In the genomic region with DNA sequence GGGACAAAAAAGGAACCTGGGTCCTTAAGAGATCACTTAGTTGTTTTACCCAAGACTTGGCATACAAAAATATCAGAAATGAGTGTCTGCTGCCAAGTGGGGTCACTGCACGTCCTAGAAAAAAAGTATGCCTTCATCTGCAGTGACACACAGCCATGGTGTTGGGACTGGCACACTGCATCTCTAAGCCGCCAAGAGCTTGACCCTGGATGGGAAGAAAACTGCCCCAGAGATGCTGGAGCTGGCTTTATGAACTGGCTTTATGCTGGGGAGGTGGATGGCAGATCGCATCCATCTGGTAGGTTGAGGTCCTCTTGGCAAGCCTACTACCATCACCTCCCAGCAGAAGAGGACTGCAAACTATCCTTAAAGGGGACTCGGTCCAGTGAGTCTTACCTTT, we compare ENCODE assay signal across 11 cellular contexts. TPM values are rescaled to one million over a fixed set of nuclear protein-coding genes. Genes with fewer than 3 reads are reported as not detected.
DNase-seq lines count a peak whose midpoint lies in the region; ATAC-seq, FAIRE-seq and TF ChIP-seq lines count a peak whose summit lies in the region.
"Had no signal": no experiment of that assay in that cellular context is flagged by ENCODE, and none has a peak within 500 bp of the region (broad histone marks: within the 10 kb centered on the region; RNA-seq: fewer than 3 reads in every experiment).

No MANE protein-coding gene starts in this region.

- no peak for TF ChIP-seq CTCF in astrocyte (IDR thresholded peaks at IDR 0.05; ENCODE audit: insufficient read depth, low read depth, low read length)
- TF ChIP-seq CTCF in upper lobe of left lung (IDR thresholded peaks at IDR 0.05): peak in 1 of 6 experiments; percentile 6

- H3K4me1 Mint-ChIP-seq in activated T-cell treated with anti-CD3 and anti-CD28 coated beads, Interleukin-2, amount 50 U/mL, for 72 hours (ENCODE audit: low read depth): peaks cover 85% of the 10 kb centered on the region
- H3K4me1 Mint-ChIP-seq in astrocyte (ENCODE audit: low read depth, unreplicated experiment): peaks cover 62% of the 10 kb centered on the region

- no peak for FAIRE-seq in astrocyte (lab: Jason Lieb, UNC)
- FAIRE-seq: TTC549 had no signal

- H3K36me3 ChIP-seq in astrocyte (ENCODE audit: insufficient read depth, low read length) (no peaks in the 10 kb centered on the region), mucosa of rectum (ENCODE audit: control insufficient read depth in 2 of 2, insufficient read depth in 2 of 2, low read length in 2 of 2) (peaks cover 0 to 5% of the 10 kb centered on the region in 2 donors), upper lobe of left lung (no peaks in the 10 kb centered on the region)

- H3K4me3 ChIP-seq in astrocyte (ENCODE audit: insufficient read depth, low read depth, low read length) (no peak overlapping the region), mucosa of rectum (ENCODE audit: low read length in 2 of 2) (no peak overlapping the region), upper lobe of left lung (no peak overlapping the region)

- H3K79me2 ChIP-seq in astrocyte (ENCODE audit: insufficient read depth, low read length): peaks cover 4% of the 10 kb centered on the region

- peaks cover 0 to 2% of the 10 kb centered on the region in 2 donors for H3K36me3 Mint-ChIP-seq in activated T-cell treated with anti-CD3 and anti-CD28 coated beads, Interleukin-2, amount 50 U/mL, for 72 hours (ENCODE audit: insufficient read depth in 2 of 2)
- H3K36me3 Mint-ChIP-seq in astrocyte (ENCODE audit: low read depth, unreplicated experiment): peaks cover 4% of the 10 kb centered on the region
- H3K36me3 Mint-ChIP-seq: brain had no signal

- no peak overlapping the region for H2AFZ ChIP-seq in astrocyte (ENCODE audit: low read depth, low read length)

- DNase-seq in activated T-cell treated with anti-CD3 and anti-CD28 coated beads, Interleukin-2, amount 50 U/mL, for 72 hours: no peak
- no peak for DNase-seq in activated T-cell treated with anti-CD3 and anti-CD28 coated beads, Interleukin-2, amount 50 U/mL, for 1 hour
- DNase-seq in astrocyte (ENCODE audit: low read depth) (no peak), upper lobe of left lung (no peak), superior temporal gyrus (ENCODE audit: extremely low spot score) (no peak)
- DNase-seq: NCI-H510A treated with DMSO at 0.1 percent for 48 hours had no signal

- H3K4me2 ChIP-seq in astrocyte (ENCODE audit: low read length): peak overlapping the region; percentile 72

- no peaks in the 10 kb centered on the region for H3K9me3 Mint-ChIP-seq in activated T-cell treated with anti-CD3 and anti-CD28 coated beads, Interleukin-2, amount 50 U/mL, for 72 hours
- peaks cover 2% of the 10 kb centered on the region for H3K9me3 Mint-ChIP-seq in astrocyte (ENCODE audit: unreplicated experiment)
- H3K9me3 Mint-ChIP-seq: brain had no signal

- WGBS in upper lobe of left lung, 2 donors: 47 to 79% methylated on average over 2 to 4 of the region's 4 CpGs

- H3K4me1 ChIP-seq in astrocyte (ENCODE audit: insufficient read depth, low read length) (peaks cover 30% of the 10 kb centered on the region), mucosa of rectum (ENCODE audit: control insufficient read depth in 2 of 2, insufficient read depth in 2 of 2, low read length in 2 of 2) (peaks cover 44 to 51% of the 10 kb centered on the region in 2 donors), upper lobe of left lung (peaks cover 57 to 69% (median 63%) of the 10 kb centered on the region in 4 donors)

- no peaks in the 10 kb centered on the region for H3K27me3 Mint-ChIP-seq in activated T-cell treated with anti-CD3 and anti-CD28 coated beads, Interleukin-2, amount 50 U/mL, for 72 hours (ENCODE audit: low read depth)
- H3K27me3 Mint-ChIP-seq in astrocyte (ENCODE audit: low read depth, unreplicated experiment): no peaks in the 10 kb centered on the region

- H3K27me3 ChIP-seq in astrocyte (ENCODE audit: insufficient read depth, low read length) (no peaks in the 10 kb centered on the region), mucosa of rectum (ENCODE audit: control insufficient read depth in 2 of 2, insufficient read depth in 2 of 2, low read length in 2 of 2) (no peaks in the 10 kb centered on the region), upper lobe of left lung (no peaks in the 10 kb centered on the region)

- no peaks in the 10 kb centered on the region for H3K9me3 ChIP-seq in astrocyte (ENCODE audit: insufficient read depth, low read depth, low read length)
- H3K9me3 ChIP-seq in mucosa of rectum (ENCODE audit: control insufficient read depth in 2 of 2, low read length in 2 of 2): no peaks in the 10 kb centered on the region
- no peaks in the 10 kb centered on the region for H3K9me3 ChIP-seq in upper lobe of left lung

- H3K9ac ChIP-seq in astrocyte (ENCODE audit: low read length) (peak overlapping the region; percentile 50), mucosa of rectum (ENCODE audit: low read depth in 1 of 2, low read length in 2 of 2) (peak overlapping the region in 1 of 2 donors; percentile 61)

- ATAC-seq in activated T-cell treated with anti-CD3 and anti-CD28 coated beads, Interleukin-2, amount 50 U/mL, for 72 hours (replicated peaks in 1 of 2): peak in 1 of 2 donors; percentile 15
- ATAC-seq in upper lobe of left lung (ENCODE audit: low FRiP score in 2 of 2) (no peak), GM21447 (IDR thresholded peaks at IDR 0.05; ENCODE audit: unreplicated experiment) (no peak), HG02623 (IDR thresholded peaks at IDR 0.05; ENCODE audit: unreplicated experiment) (no peak)

- peak overlapping the region; percentile 59 for H3K27ac ChIP-seq in astrocyte (ENCODE audit: low read depth, low read length)
- peak overlapping the region; percentile 33 to 64 for H3K27ac ChIP-seq in mucosa of rectum (ENCODE audit: low read depth in 2 of 2, low read length in 2 of 2)
- H3K27ac ChIP-seq in upper lobe of left lung: peak overlapping the region; percentile 47 to 87 (median 78)

- H3K27ac Mint-ChIP-seq in activated T-cell treated with anti-CD3 and anti-CD28 coated beads, Interleukin-2, amount 50 U/mL, for 72 hours: peak overlapping the region; percentile 85
- H3K27ac Mint-ChIP-seq in astrocyte (ENCODE audit: unreplicated experiment): peak overlapping the region; percentile 79

- H4K20me1 ChIP-seq in astrocyte (ENCODE audit: insufficient read depth, low read length): no peaks in the 10 kb centered on the region

- H3K4me3 Mint-ChIP-seq in activated T-cell treated with anti-CD3 and anti-CD28 coated beads, Interleukin-2, amount 50 U/mL, for 72 hours: peak overlapping the region; percentile 48 to 61
- H3K4me3 Mint-ChIP-seq in astrocyte (ENCODE audit: unreplicated experiment): no peak overlapping the region

- no peak for TF ChIP-seq EP300 in upper lobe of left lung (IDR thresholded peaks at IDR 0.05)

- TF ChIP-seq POLR2A in upper lobe of left lung (IDR thresholded peaks at IDR 0.05): no peak

RNA-seq across cellular contexts. Expression of a gene that starts 51.6 kb away (rescaled TPM):
- total RNA-seq in activated T-cell treated with anti-CD3 and anti-CD28 coated beads, Interleukin-2, amount 50 U/mL, for 72 hours: 100 to 1,000 TPM; 212 to 226 TPM
- total RNA-seq in astrocyte (39.7 and 42.5 TPM in 2 replicates), upper lobe of left lung (10 to 100 TPM; 42.1 to 94.3 (median 79.3) TPM)
